13 cellular contexts compared by ENCODE assay signal in the genomic region with DNA sequence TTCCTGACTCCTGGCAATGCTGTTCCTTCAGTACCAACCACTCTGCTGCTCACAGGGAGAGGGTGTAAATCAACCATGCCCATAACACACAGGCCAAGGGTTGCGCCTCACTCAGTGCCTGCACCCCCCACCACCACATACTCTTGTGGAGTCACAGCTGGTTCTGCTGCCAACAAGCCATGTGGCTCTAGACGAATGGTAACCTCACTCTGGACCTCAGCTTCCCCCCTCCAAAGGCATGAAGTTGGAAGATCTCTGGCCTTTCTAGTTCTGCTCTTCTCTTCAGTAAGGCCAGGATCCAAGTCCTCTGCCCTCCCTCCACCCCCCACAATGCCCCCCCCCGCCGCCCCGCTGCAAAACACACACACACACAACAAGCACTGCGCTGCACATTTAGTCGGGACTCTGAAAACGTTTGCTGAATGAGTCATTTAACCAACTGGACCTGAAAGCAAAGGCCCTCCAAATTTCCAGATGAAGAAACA. TPM values are rescaled to one million over a fixed set of nuclear protein-coding genes. Genes with fewer than 3 reads are reported as not detected.
DNase-seq lines count a peak whose midpoint lies in the region; ATAC-seq and TF ChIP-seq lines count a peak whose summit lies in the region.
"Had no signal": no experiment of that assay in that cellular context is flagged by ENCODE, and none has a peak within 500 bp of the region (broad histone marks: within the 10 kb centered on the region; RNA-seq: fewer than 3 reads in every experiment).

No MANE protein-coding gene starts in this region.

- H3K27ac Mint-ChIP-seq in activated naive CD8-positive, alpha-beta T cell treated with anti-CD3 and anti-CD28 coated beads, Interleukin-2, amount 10 ng/mL, durations not matched to agents 7 days and 5 days, result no peak overlapping the region
- no peak overlapping the region for H3K27ac Mint-ChIP-seq in activated naive CD8-positive, alpha-beta T cell treated with anti-CD3 and anti-CD28 coated beads for 36 hours
- H3K27ac Mint-ChIP-seq in mesothelial cell of epicardium, result no peak overlapping the region

- no peaks in the 10 kb centered on the region for H3K9me2 ChIP-seq in PC-3 (replicated peaks; ENCODE audit: low read length)

- H3K27me3 Mint-ChIP-seq in activated naive CD8-positive, alpha-beta T cell treated with anti-CD3 and anti-CD28 coated beads, Interleukin-2, amount 10 ng/mL, durations not matched to agents 7 days and 5 days, result peaks cover 59% of the 10 kb centered on the region
- H3K27me3 Mint-ChIP-seq in activated naive CD8-positive, alpha-beta T cell treated with anti-CD3 and anti-CD28 coated beads for 36 hours, result peaks cover 53% of the 10 kb centered on the region
- peaks cover 75% of the 10 kb centered on the region for H3K27me3 Mint-ChIP-seq in mesothelial cell of epicardium (ENCODE audit: low read depth)

- intact Hi-C loops in PC-3 (cut with micrococcal nuclease), result no loop called here

- peaks cover 4% of the 10 kb centered on the region for H3F3A ChIP-seq in PC-3 (ENCODE audit: low read length, unreplicated experiment)

- peak overlapping the region; percentile 83 for H3K27ac ChIP-seq in PC-3 (ENCODE audit: low read length)
- no peak overlapping the region for H3K27ac ChIP-seq in caudate nucleus (ENCODE audit: low read depth, low read length)
- H3K27ac ChIP-seq: HL-60, RWPE1, upper lobe of right lung had no signal

- no peaks in the 10 kb centered on the region for H3K9me3 ChIP-seq in PC-3 (ENCODE audit: low read length)
- H3K9me3 ChIP-seq: upper lobe of right lung had no signal

- no peak for ATAC-seq in activated naive CD8-positive, alpha-beta T cell treated with anti-CD3 and anti-CD28 coated beads, Interleukin-2, amount 10 ng/mL, durations not matched to agents 7 days and 5 days (ENCODE audit: low read depth)
- ATAC-seq in PC-3, result peak; percentile 35
- ATAC-seq in HG03520 (IDR thresholded peaks at IDR 0.05; ENCODE audit: unreplicated experiment), result no peak
- ATAC-seq: upper lobe of right lung had no signal

- H3K4me3 ChIP-seq in PC-3 (ENCODE audit: low read length), result no peak overlapping the region
- H3K4me3 ChIP-seq: upper lobe of right lung had no signal

- BruUV-seq in PC-3 (replicated peaks; lab: Mats Ljungman, UMichigan), result no TSS peak

- H3K4me3 Mint-ChIP-seq in activated naive CD8-positive, alpha-beta T cell treated with anti-CD3 and anti-CD28 coated beads, Interleukin-2, amount 10 ng/mL, durations not matched to agents 7 days and 5 days, result peak overlapping the region; percentile 5
- no peak overlapping the region for H3K4me3 Mint-ChIP-seq in activated naive CD8-positive, alpha-beta T cell treated with anti-CD3 and anti-CD28 coated beads for 36 hours
- no peak overlapping the region for H3K4me3 Mint-ChIP-seq in mesothelial cell of epicardium

- H3K4me1 Mint-ChIP-seq in activated naive CD8-positive, alpha-beta T cell treated with anti-CD3 and anti-CD28 coated beads, Interleukin-2, amount 10 ng/mL, durations not matched to agents 7 days and 5 days, result no peaks in the 10 kb centered on the region
- H3K4me1 Mint-ChIP-seq in activated naive CD8-positive, alpha-beta T cell treated with anti-CD3 and anti-CD28 coated beads for 36 hours, result no peaks in the 10 kb centered on the region
- no peaks in the 10 kb centered on the region for H3K4me1 Mint-ChIP-seq in mesothelial cell of epicardium

- CTCF ChIA-PET in PC-3 (lab: Charles Lee), result interaction anchor here (0.5 kb wide), 1 partner anchor 12 kb away, joined by 3 read pairs; no protein-coding TSS in a partner anchor

- peaks cover 2% of the 10 kb centered on the region for H3K36me3 Mint-ChIP-seq in activated naive CD8-positive, alpha-beta T cell treated with anti-CD3 and anti-CD28 coated beads, Interleukin-2, amount 10 ng/mL, durations not matched to agents 7 days and 5 days
- H3K36me3 Mint-ChIP-seq in activated naive CD8-positive, alpha-beta T cell treated with anti-CD3 and anti-CD28 coated beads for 36 hours, result peaks cover 4% of the 10 kb centered on the region
- no peaks in the 10 kb centered on the region for H3K36me3 Mint-ChIP-seq in mesothelial cell of epicardium

- H4K20me1 ChIP-seq in PC-3 (ENCODE audit: low read length), result no peaks in the 10 kb centered on the region

- H2AFZ ChIP-seq in PC-3 (ENCODE audit: low read length), result peak overlapping the region; percentile 58; the same call in 1 of the 2 replicates

- peaks cover 33% of the 10 kb centered on the region for H3K4me1 ChIP-seq in PC-3 (ENCODE audit: insufficient read depth, low read length)

- no peak for DNase-seq in activated naive CD8-positive, alpha-beta T cell treated with anti-CD3 and anti-CD28 coated beads, Interleukin-2, amount 10 ng/mL, durations not matched to agents 7 days and 5 days
- DNase-seq in activated naive CD8-positive, alpha-beta T cell treated with anti-CD3 and anti-CD28 coated beads for 36 hours, result no peak
- DNase-seq in PC-3 (peak; percentile 74), fibroblast of peridontal ligament (ENCODE audit: extremely low read depth) (peak; percentile 92), stromal cell of bone marrow (ENCODE audit: low read depth) (peak; percentile 64), caudate nucleus (lab: John Stamatoyannopoulos, UW) (no peak), mesothelial cell of epicardium (ENCODE audit: low spot score in 2 of 2, unreplicated experiment in 2 of 2) (no peak)
- DNase-seq: GF-D8, NCI-H510A treated with DMSO at 0.1 percent for 48 hours, upper lobe of right lung had no signal

- no peaks in the 10 kb centered on the region for H3K27me3 ChIP-seq in PC-3 (ENCODE audit: low read length)

- POLR2A ChIA-PET in activated naive CD8-positive, alpha-beta T cell treated with anti-CD3 and anti-CD28 coated beads, Interleukin-2, amount 10 ng/mL, durations not matched to agents 7 days and 5 days (lab: Charles Lee), result interaction anchor here (0.7 kb wide), 1 partner anchor 56 kb away, joined by 5 read pairs; no protein-coding TSS in a partner anchor
- POLR2A ChIA-PET in PC-3 (lab: Charles Lee; ENCODE audit: unreplicated experiment), result no interaction called here

- H3K9me3 Mint-ChIP-seq in activated naive CD8-positive, alpha-beta T cell treated with anti-CD3 and anti-CD28 coated beads, Interleukin-2, amount 10 ng/mL, durations not matched to agents 7 days and 5 days, result peaks cover 5% of the 10 kb centered on the region
- peaks cover 9% of the 10 kb centered on the region for H3K9me3 Mint-ChIP-seq in activated naive CD8-positive, alpha-beta T cell treated with anti-CD3 and anti-CD28 coated beads for 36 hours
- H3K9me3 Mint-ChIP-seq in mesothelial cell of epicardium, result peaks cover 17% of the 10 kb centered on the region

- peak overlapping the region; percentile 82 for H3K9ac ChIP-seq in PC-3 (ENCODE audit: low read length)

- no peaks in the 10 kb centered on the region for H3K36me3 ChIP-seq in PC-3 (ENCODE audit: low read depth, low read length)
- H3K36me3 ChIP-seq: upper lobe of right lung had no signal

- H3K4me2 ChIP-seq in PC-3 (ENCODE audit: low read length), result peak overlapping the region; percentile 97

- 0 out of 2 replicates have a peak, but pooled peaks cover 7% of the 10 kb centered on the region for H3K79me2 ChIP-seq in PC-3 (ENCODE audit: low read length)

- TF ChIP-seq CTCF in PC-3 (conservative IDR thresholded peaks at IDR 0.05; ENCODE audit: low read depth, low read length) (no peak), mesothelial cell of epicardium (IDR thresholded peaks at IDR 0.05; ENCODE audit: unreplicated experiment) (no peak)

RNA-seq across cellular contexts. Expression of a gene that starts 1.7 kb away (rescaled TPM):
- total RNA-seq in activated naive CD8-positive, alpha-beta T cell treated with anti-CD3 and anti-CD28 coated beads, Interleukin-2, amount 10 ng/mL, durations not matched to agents 7 days and 5 days, result not detected
- under 1 TPM in 1 of 2 experiments, not detected in 1; 0.10 TPM for total RNA-seq in activated naive CD8-positive, alpha-beta T cell treated with anti-CD3 and anti-CD28 coated beads for 36 hours
- total RNA-seq in PC-3 (2014; rRNA removed) (1.7 and 2.6 TPM in 2 replicates), mesothelial cell of epicardium (1.1 to 1.6 TPM (median 1.2 TPM) in 3 replicates)

Comparison
In these comparisons a context has a peak if more than half of its experiments do, and no peak if none do; other contexts are left out.
1. DNase-seq: peak in PC-3 (single experiment), fibroblast of peridontal ligament (single experiment) and stromal cell of bone marrow (single experiment); none in activated naive CD8-positive, alpha-beta T cell treated with anti-CD3 and anti-CD28 coated beads, Interleukin-2, amount 10 ng/mL, durations not matched to agents 7 days and 5 days (single experiment), activated naive CD8-positive, alpha-beta T cell treated with anti-CD3 and anti-CD28 coated beads for 36 hours (single experiment), caudate nucleus (0 of 61) and mesothelial cell of epicardium (0 of 2).